26 cellular contexts compared by ENCODE assay signal in the genomic region with DNA sequence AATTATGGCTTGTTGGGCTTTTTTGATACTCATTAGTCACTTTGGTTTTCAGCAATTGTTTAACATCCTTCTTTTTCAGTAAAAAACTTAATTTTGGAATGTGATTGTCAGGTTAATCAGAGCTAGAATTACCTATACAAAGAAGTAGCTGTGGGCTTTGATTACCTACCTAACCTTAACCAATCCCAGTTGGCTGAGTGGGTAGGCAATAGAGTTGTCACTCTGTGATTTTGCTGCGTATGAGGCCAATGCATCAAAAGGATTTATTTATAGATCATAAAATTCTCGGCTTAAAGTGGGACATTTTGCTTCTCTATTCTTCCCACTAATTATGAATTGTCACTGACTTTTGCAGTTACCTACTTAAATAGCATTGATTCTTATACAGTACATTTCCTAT.
"Had no signal": no experiment of that assay in that cellular context is flagged by ENCODE, and none has a peak within 500 bp of the region (broad histone marks: within the 10 kb centered on the region; RNA-seq: fewer than 3 reads in every experiment).

No MANE protein-coding gene starts in this region.

- H3K27me3 ChIP-seq: stomach, suprapubic skin, testis, thyroid gland, tibial artery, tibial nerve, transverse colon, upper lobe of left lung, upper lobe of right lung, uterus, vagina had no signal

- DNase-seq: stimulated activated CD4-positive, alpha-beta T cell treated with anti-CD3 and anti-CD28 coated beads, Interleukin-2, amount 100 ng/mL, for 48 hours; stimulated activated CD4-positive, alpha-beta T cell treated with anti-CD3 and anti-CD28 coated beads, Interleukin-4, amount 100 ng/mL, for 1 hour; stimulated activated CD4-positive, alpha-beta T cell treated with anti-CD3 and anti-CD28 coated beads, Interleukin-4, amount 100 ng/mL, for 24 hours; stimulated activated CD4-positive, alpha-beta T cell treated with anti-CD3 and anti-CD28 coated beads, Interleukin-4, amount 100 ng/mL, for 4 hours; stimulated activated CD8-positive, alpha-beta memory T cell treated with anti-CD3 and anti-CD28 coated beads, Interleukin-4, amount 100 ng/mL, for 48 hours; stimulated activated naive B cell treated with anti-CD40 and anti-IgM and Interleukin-4, amounts not matched to agents 10 μg/mL and 1 μg/mL and 100 μg/mL, for 72 hours; stimulated activated naive CD4-positive, alpha-beta T cell; stimulated activated naive CD4-positive, alpha-beta T cell treated with Interleukin-2 at 50 U/mL for 16 hours; stimulated activated naive CD8-positive, alpha-beta T cell treated with anti-CD3 and anti-CD28 coated beads, Interleukin-15, amount 100 ng/mL, for 72 hours; stimulated activated naive CD8-positive, alpha-beta T cell treated with anti-CD3 and anti-CD28 coated beads, Interleukin-15, Interleukin-2, amounts not matched to agents 100 U/mL and 50 U/mL, for 24 hours; stomach; substantia nigra; testis; thyroid gland; tibial artery; transverse colon; trophoblast cell; upper lobe of left lung; upper lobe of right lung; uterus had no signal

- ATAC-seq: stimulated activated effector memory CD8-positive, alpha-beta T cell treated with anti-CD3 and anti-CD28 coated beads, Interleukin-12 subunit alpha, Interleukin-12 subunit beta, amount 100 ng/mL, for 72 hours; stimulated activated memory B cell treated with anti-CD40 and anti-IgM and Interleukin-4, amounts not matched to agents 10 μg/mL and 1 μg/mL and 100 μg/mL, for 72 hours; stimulated activated naive B cell treated with anti-CD40 and anti-IgM and Interleukin-4, amounts not matched to agents 10 μg/mL and 1 μg/mL and 100 μg/mL, for 72 hours; stimulated activated naive CD8-positive, alpha-beta T cell treated with anti-CD3 and anti-CD28 coated beads, Interleukin-15, amount 100 ng/mL, for 72 hours; stimulated activated naive CD8-positive, alpha-beta T cell treated with anti-CD3 and anti-CD28 coated beads, Interleukin-15, Interleukin-2, amounts not matched to agents 100 U/mL and 50 U/mL, for 24 hours; upper lobe of right lung had no signal

- H3K27ac ChIP-seq: stomach, suprapubic skin, testis, thoracic aorta, thyroid gland, tibial artery, tibial nerve, transverse colon, upper lobe of left lung, upper lobe of right lung, uterus, vagina had no signal

- H3K4me1 ChIP-seq: stomach, suprapubic skin, testis, thyroid gland, tibial artery, tibial nerve, transverse colon, upper lobe of left lung, upper lobe of right lung, uterus, vagina had no signal
